5 cellular contexts compared by ENCODE assay signal in genomic region chr12:1712852-1713251, GRCh38. TPM values are rescaled to one million over a fixed set of nuclear protein-coding genes. Genes with fewer than 3 reads are reported as not detected.
DNase-seq lines count a peak whose midpoint lies in the region; ATAC-seq, FAIRE-seq and TF ChIP-seq lines count a peak whose summit lies in the region.
"Not testable (repeated sequence)": the region's sequence is repeated elsewhere in the genome, so short reads cannot be mapped to it uniquely, and the experiment has no call there.

No MANE protein-coding gene starts in this region.

- TF ChIP-seq EP300 in K562 (IDR thresholded peaks at IDR 0.05; ENCODE audit: low read length) = not testable (repeated sequence)

- CTCF ChIA-PET in K562 (lab: Yijun Ruan, JAX; ENCODE audit: low intra/inter-chr PET ratio) = not testable (repeated sequence)

- not testable (repeated sequence) for H3K27me3 ChIP-seq in K562 (ENCODE audit: control insufficient read depth in 2 of 2, insufficient read depth in 2 of 2, low read length in 2 of 2); lung (ENCODE audit: control insufficient read depth, insufficient read depth); psoas muscle (ENCODE audit: insufficient read depth in 3 of 3, low read length in 2 of 3); subcutaneous abdominal adipose tissue (ENCODE audit: control insufficient read depth in 5 of 5, insufficient read depth in 4 of 5, low read length in 5 of 5)

- ATAC-seq in K562; lung (ENCODE audit: insufficient read depth, low FRiP score); psoas muscle: not testable (repeated sequence)

- H3K9me1 ChIP-seq in K562 (ENCODE audit: control insufficient read depth, insufficient read depth, low read length) = not testable (repeated sequence)

- DNase-seq in DMS79 treated with DMSO at 0.1 percent for 48 hours (lab: John Stamatoyannopoulos, UW) (peak; percentile 56), lung (ENCODE audit: low spot score) (peak; percentile 71)
- not testable (repeated sequence) for DNase-seq in K562 (ENCODE audit: extremely low read depth in 1 of 4, low spot score in 3 of 4); psoas muscle

- intact Hi-C loops in K562 (cut with micrococcal nuclease) = loop anchor here (5.0 kb wide), 1 partner anchor 61 kb away; no protein-coding TSS in a partner anchor
- intact Hi-C loops in psoas muscle (cut with DNase I) = not testable (repeated sequence)

- H3K9me3 ChIP-seq in K562 (replicated peaks; ENCODE audit: control insufficient read depth, insufficient read depth, low read depth, low read length); lung (ENCODE audit: control insufficient read depth in 2 of 2, insufficient read depth in 1 of 2, low read length in 1 of 2); psoas muscle; subcutaneous abdominal adipose tissue (ENCODE audit: control insufficient read depth in 5 of 5, low read length in 5 of 5): not testable (repeated sequence)

- H2AFZ ChIP-seq in K562 (ENCODE audit: low read depth, low read length) = not testable (repeated sequence)

- in situ Hi-C loops in K562 (cut with MboI) = not testable (repeated sequence)

- FAIRE-seq in K562 (lab: Jason Lieb, UNC) = not testable (repeated sequence)

- POLR2A ChIA-PET in K562 (lab: Yijun Ruan, JAX) = interaction anchor here (0.6 kb wide), 1 partner anchor 16 kb away, joined by 3 read pairs; no protein-coding TSS in a partner anchor

- 66% methylated on average over 5 of the region's 5 CpGs for WGBS in K562 (ENCODE audit: insufficient coverage, low coverage, missing lambda C conversion rate)
- WGBS in lung, 2 donors = 73 to 88% methylated on average over 5 of the region's 5 CpGs
- WGBS in psoas muscle, 3 donors = 47 to 74% (median 52%) methylated on average over 5 of the region's 5 CpGs

- not testable (repeated sequence) for TF ChIP-seq CTCF in K562 (IDR thresholded peaks at IDR 0.05 in 2 of 3, conservative IDR thresholded peaks at IDR 0.05 in 1 of 3; ENCODE audit: insufficient read depth in 2 of 3, low read depth in 1 of 3, low read length in 3 of 3); lung (IDR thresholded peaks at IDR 0.05; ENCODE audit: control extremely low read depth, extremely low read depth); psoas muscle (IDR thresholded peaks at IDR 0.05)

- H3K4me2 ChIP-seq in K562 (ENCODE audit: insufficient read depth, low read length) = not testable (repeated sequence)

- not testable (repeated sequence) for TF ChIP-seq RAD21 in K562 (CRISPR knock-in tag; conservative IDR thresholded peaks at IDR 0.05 in 1 of 2, IDR thresholded peaks at IDR 0.05 in 1 of 2)

- H3K79me2 ChIP-seq in K562 (ENCODE audit: control insufficient read depth, insufficient read depth, low read length) = peaks cover 99% of the 10 kb centered on the region

- H3K4me3 ChIP-seq in K562; lung; psoas muscle; subcutaneous abdominal adipose tissue (ENCODE audit: low read depth in 1 of 5, low read length in 5 of 5): not testable (repeated sequence)

- not testable (repeated sequence) for H3K4me1 ChIP-seq in K562 (replicated peaks in 1 of 2; ENCODE audit: control insufficient read depth in 2 of 2, insufficient read depth in 2 of 2, low read length in 2 of 2); lung (ENCODE audit: control insufficient read depth in 2 of 2, insufficient read depth in 2 of 2, low read length in 2 of 2)
- H3K4me1 ChIP-seq in psoas muscle = peaks cover 32% of the 10 kb centered on the region
- H3K4me1 ChIP-seq in subcutaneous abdominal adipose tissue (ENCODE audit: control insufficient read depth in 5 of 5, insufficient read depth in 5 of 5, low read length in 5 of 5) = peaks cover 0 to 46% (median 31%) of the 10 kb centered on the region in 5 donors

- peaks cover 16% of the 10 kb centered on the region; the same call in 2 of the 3 replicates for H3K36me3 ChIP-seq in K562 (ENCODE audit: control insufficient read depth, insufficient read depth, low read length)
- not testable (repeated sequence) for H3K36me3 ChIP-seq in lung (ENCODE audit: control insufficient read depth in 2 of 2, insufficient read depth in 2 of 2, low read length in 2 of 2); psoas muscle (ENCODE audit: insufficient read depth in 1 of 2, low read depth in 1 of 2); subcutaneous abdominal adipose tissue (ENCODE audit: control insufficient read depth in 5 of 5, insufficient read depth in 5 of 5, low read length in 5 of 5)

- not testable (repeated sequence) for H4K20me1 ChIP-seq in K562 (replicated peaks; ENCODE audit: control insufficient read depth, insufficient read depth, low read length)

- not testable (repeated sequence) for TF ChIP-seq POLR2A in K562 (conservative IDR thresholded peaks at IDR 0.05)

- not testable (repeated sequence) for BruUV-seq in K562 (replicated peaks; lab: Mats Ljungman, UMichigan)

- H3K9ac ChIP-seq in K562 (ENCODE audit: insufficient read depth in 1 of 2, low read depth in 2 of 2, low read length in 2 of 2); subcutaneous abdominal adipose tissue (ENCODE audit: low read length in 5 of 5): not testable (repeated sequence)

- H3K27ac ChIP-seq in K562 (ENCODE audit: extremely low read depth, low read depth, low read length) (peak overlapping the region; percentile 81; the same call in 2 of the 3 replicates), psoas muscle (peak overlapping the region; percentile 10), subcutaneous abdominal adipose tissue (ENCODE audit: low read depth, low read length) (peak overlapping the region; percentile 69)
- H3K27ac ChIP-seq in lung (ENCODE audit: low read depth in 1 of 2, low read length in 1 of 2) = not testable (repeated sequence)

RNA-seq across cellular contexts. Expression of gene ADIPOR2, which starts 22.0 kb away (rescaled TPM):
- total RNA-seq in K562 (2011; cell fraction: chromatin; rRNA removed; ENCODE audit: low replicate concordance) = 43.4 and 113 TPM in 2 replicates
- 28.3 and 33.6 TPM in 2 replicates for total RNA-seq in K562 (2011; cell fraction: nucleolus; rRNA removed)
- 69.6 and 116 TPM in 2 replicates for total RNA-seq in K562 (2011; cell fraction: nucleoplasm; rRNA removed)
- 22.8 and 23.2 TPM in 2 replicates for total RNA-seq in K562 (2014; rRNA removed)
- 58.8 and 62.4 TPM in 2 replicates for total RNA-seq in K562 (2014; rRNA removed; fragmentation: Illumina TruSeq; extraction: Trizol)
- total RNA-seq in K562 (2015; rRNA removed; fragmentation: Illumina TruSeq; extraction: Trizol) = 42.0 and 46.0 TPM in 2 replicates
- total RNA-seq in K562 (2021) = 50.9 and 59.1 TPM in 2 replicates
- 39.2 and 63.5 TPM in 2 replicates for polyA plus RNA-seq in K562 (2011; rRNA removed)
- polyA plus RNA-seq in K562 (2011; cell fraction: cytosol; rRNA removed) = 25.2 and 37.9 TPM in 2 replicates
- polyA plus RNA-seq in K562 (2011; cell fraction: nucleus; rRNA removed) = 26.1 and 34.1 TPM in 2 replicates
- polyA plus RNA-seq in K562 (2012) = 38.7 and 40.1 TPM in 2 replicates
- polyA plus RNA-seq in K562 (2014; fragmentation: Illumina TruSeq; extraction: Trizol) = 51.3 and 56.8 TPM in 2 replicates
- polyA plus RNA-seq in K562 (2014; fragmentation: Nextera tagmentation; extraction: Ambion mirVana) = 10 to 100 TPM; 10.9 to 15.6 TPM
- 39.4 and 40.2 TPM in 2 replicates for polyA plus RNA-seq in K562 (2014; rRNA removed)
- polyA minus RNA-seq in K562 (2011; rRNA and poly(A)+ RNA removed) = 51.2 and 62.6 TPM in 2 replicates
- 21.6 and 24.5 TPM in 2 replicates for polyA minus RNA-seq in K562 (2011; cell fraction: cytosol; rRNA and poly(A)+ RNA removed)
- polyA minus RNA-seq in K562 (2011; cell fraction: nucleus; rRNA and poly(A)+ RNA removed) = 16.8 and 23.4 TPM in 2 replicates
- 10 to 100 TPM; 58.5 to 61.1 TPM for total RNA-seq in lung
- 10 to 100 TPM; 31.9 to 48.8 TPM for polyA plus RNA-seq in lung
- 10 to 100 TPM; 36.7 to 49.4 (median 43.2) TPM for total RNA-seq in psoas muscle
- 10 to 100 TPM; 28.6 to 52.1 (median 44.2) TPM for polyA plus RNA-seq in psoas muscle
